9 cellular contexts compared by ENCODE assay signal in genomic region chr1:46549697-46550681, GRCh38. TPM values are rescaled to one million over a fixed set of nuclear protein-coding genes. Genes with fewer than 3 reads are reported as not detected.
DNase-seq lines count a peak whose midpoint lies in the region; ATAC-seq and TF ChIP-seq lines count a peak whose summit lies in the region.
"Had no signal": no experiment of that assay in that cellular context is flagged by ENCODE, and none has a peak within 500 bp of the region (broad histone marks: within the 10 kb centered on the region; RNA-seq: fewer than 3 reads in every experiment).

No MANE protein-coding gene starts in this region.

- BruUV-seq in Caco-2 (replicated peaks; lab: Mats Ljungman, UMichigan): no TSS peak

- no peaks in the 10 kb centered on the region for H3K4me1 ChIP-seq in Caco-2
- no peaks in the 10 kb centered on the region for H3K4me1 ChIP-seq in foreskin keratinocyte
- H3K4me1 ChIP-seq in esophagus muscularis mucosa: peaks cover 0 to 13% (median 10%) of the 10 kb centered on the region in 4 donors
- H3K4me1 ChIP-seq: HAP-1 had no signal

- H3K4me3 Mint-ChIP-seq in Caco-2 (ENCODE audit: unreplicated experiment): no peak overlapping the region
- no peak overlapping the region for H3K4me3 Mint-ChIP-seq in activated CD8-positive, alpha-beta T cell treated with anti-CD3 and anti-CD28 coated beads for 36 hours

- no peak for TF ChIP-seq EP300 in esophagus muscularis mucosa (IDR thresholded peaks at IDR 0.05)

- TF ChIP-seq POLR2A in esophagus muscularis mucosa (IDR thresholded peaks at IDR 0.05; ENCODE audit: low read depth): no peak

- peak; percentile 85 for ATAC-seq in activated CD8-positive, alpha-beta T cell treated with anti-CD3 and anti-CD28 coated beads for 36 hours
- peak; percentile 88 for ATAC-seq in foreskin keratinocyte
- peak; percentile 78 for ATAC-seq in stimulated activated naive CD8-positive, alpha-beta T cell treated with anti-CD3 and anti-CD28 coated beads, Interleukin-15, Interleukin-2, amounts not matched to agents 100 U/mL and 50 U/mL, for 24 hours
- ATAC-seq in GM18502 (IDR thresholded peaks at IDR 0.05; ENCODE audit: poor library complexity, unreplicated experiment): no peak

- 50% methylated on average over 16 of the region's 20 CpGs for WGBS in esophagus muscularis mucosa

- peaks cover 3% of the 10 kb centered on the region for H3K27me3 Mint-ChIP-seq in Caco-2 (ENCODE audit: insufficient read depth, unreplicated experiment)
- peaks cover 18% of the 10 kb centered on the region for H3K27me3 Mint-ChIP-seq in activated CD8-positive, alpha-beta T cell treated with anti-CD3 and anti-CD28 coated beads for 36 hours

- no peaks in the 10 kb centered on the region for H3K36me3 Mint-ChIP-seq in Caco-2 (ENCODE audit: insufficient read depth, unreplicated experiment)
- H3K36me3 Mint-ChIP-seq in activated CD8-positive, alpha-beta T cell treated with anti-CD3 and anti-CD28 coated beads for 36 hours (ENCODE audit: low read depth): no peaks in the 10 kb centered on the region

- TF ChIP-seq CTCF in Caco-2 (IDR thresholded peaks at IDR 0.05; ENCODE audit: insufficient read depth in 1 of 2, low read depth in 1 of 2, low read length in 1 of 2, severe bottlenecking in 1 of 2, unreplicated experiment in 1 of 2): no peak
- TF ChIP-seq CTCF in activated CD8-positive, alpha-beta T cell treated with anti-CD3 and anti-CD28 coated beads for 36 hours (IDR thresholded peaks at IDR 0.05): no peak
- TF ChIP-seq CTCF in foreskin keratinocyte (conservative IDR thresholded peaks at IDR 0.05): no peak
- TF ChIP-seq CTCF in esophagus muscularis mucosa (IDR thresholded peaks at IDR 0.05): no peak

- CTCF ChIA-PET in Caco-2 (lab: Charles Lee): interaction anchor here (0.6 kb wide), 1 partner anchor 143 kb away, joined by 3 read pairs; no protein-coding TSS in a partner anchor
- CTCF ChIA-PET in activated CD8-positive, alpha-beta T cell treated with anti-CD3 and anti-CD28 coated beads for 36 hours (lab: Charles Lee): interaction anchor here (0.7 to 2.6 kb wide), 6 partner anchors 9 to 108 kb away, joined by 3 to 10 read pairs (median 6); no protein-coding TSS in a partner anchor

- H3K9me3 ChIP-seq in Caco-2 (no peaks in the 10 kb centered on the region), esophagus muscularis mucosa (no peaks in the 10 kb centered on the region)
- H3K9me3 ChIP-seq: HAP-1 had no signal

- no peaks in the 10 kb centered on the region for H3K36me3 ChIP-seq in Caco-2 (ENCODE audit: control insufficient read depth, insufficient read depth, low read length)
- H3K36me3 ChIP-seq in esophagus muscularis mucosa: no peaks in the 10 kb centered on the region
- H3K36me3 ChIP-seq: HAP-1 had no signal

- H3K27ac ChIP-seq in foreskin keratinocyte: no peak overlapping the region
- H3K27ac ChIP-seq in esophagus muscularis mucosa (replicated peaks in 1 of 4): no peak overlapping the region

- H3K9me3 Mint-ChIP-seq in Caco-2 (ENCODE audit: unreplicated experiment): no peaks in the 10 kb centered on the region
- H3K9me3 Mint-ChIP-seq in activated CD8-positive, alpha-beta T cell treated with anti-CD3 and anti-CD28 coated beads for 36 hours: no peaks in the 10 kb centered on the region

- DNase-seq in Caco-2 (peak in 1 of 2 experiments; percentile 24), KBM-7 (peak; percentile 32), foreskin keratinocyte (peak in 1 of 2 donors; percentile 55), esophagus muscularis mucosa (ENCODE audit: extremely low spot score) (no peak)
- peak; percentile 65 for DNase-seq in activated CD8-positive, alpha-beta T cell treated with anti-CD3 and anti-CD28 coated beads for 36 hours
- DNase-seq in stimulated activated naive CD8-positive, alpha-beta T cell treated with anti-CD3 and anti-CD28 coated beads, Interleukin-15, Interleukin-2, amounts not matched to agents 100 U/mL and 50 U/mL, for 24 hours: peak; percentile 27
- no peak for DNase-seq in stimulated activated CD4-positive, alpha-beta T cell treated with anti-CD3 and anti-CD28 coated beads, Interleukin-4, amount 100 ng/mL, for 24 hours

- intact Hi-C loops in Caco-2 (cut with micrococcal nuclease; ENCODE audit: unreplicated experiment): no loop called here
- intact Hi-C loops in activated CD8-positive, alpha-beta T cell treated with anti-CD3 and anti-CD28 coated beads for 36 hours (cut with micrococcal nuclease): no loop called here
- intact Hi-C loops in esophagus muscularis mucosa (cut with DNase I): no loop called here

- H3K27me3 ChIP-seq in Caco-2 (replicated peaks; ENCODE audit: control insufficient read depth, insufficient read depth, low read length): no peaks in the 10 kb centered on the region
- H3K27me3 ChIP-seq in foreskin keratinocyte: peaks cover 43% of the 10 kb centered on the region
- H3K27me3 ChIP-seq in esophagus muscularis mucosa: peaks cover 0 to 28% (median 2%) of the 10 kb centered on the region in 4 donors

- in situ Hi-C loops in KBM-7 (cut with MboI; ENCODE audit: low pct_unique_long_range_greater_than_20kb, low sequenced_read_pairs): loop anchor here (25.0 kb wide), 1 partner anchor 162 kb away; the partner anchor contains the start of gene EFCAB14

- H3K4me1 Mint-ChIP-seq in Caco-2 (ENCODE audit: low read depth, unreplicated experiment): no peaks in the 10 kb centered on the region
- H3K4me1 Mint-ChIP-seq in activated CD8-positive, alpha-beta T cell treated with anti-CD3 and anti-CD28 coated beads for 36 hours (ENCODE audit: low read depth): peaks cover 11% of the 10 kb centered on the region

- H3K4me3 ChIP-seq in Caco-2 (ENCODE audit: low read depth, low read length) (no peak overlapping the region), esophagus muscularis mucosa (no peak overlapping the region)
- H3K4me3 ChIP-seq: HAP-1 had no signal

- peak overlapping the region; percentile 30 for H3K27ac Mint-ChIP-seq in Caco-2 (ENCODE audit: unreplicated experiment)
- no peak overlapping the region for H3K27ac Mint-ChIP-seq in activated CD8-positive, alpha-beta T cell treated with anti-CD3 and anti-CD28 coated beads for 36 hours

- POLR2A ChIA-PET in Caco-2 (lab: Charles Lee): no interaction called here
- POLR2A ChIA-PET in activated CD8-positive, alpha-beta T cell treated with anti-CD3 and anti-CD28 coated beads for 36 hours (lab: Charles Lee): no interaction called here

RNA-seq across cellular contexts. Expression of gene KNCN, which starts 1.5 kb away (rescaled TPM):
- total RNA-seq in Caco-2 (2022) (not detected in 2 replicates), foreskin keratinocyte (not detected in 2 replicates), esophagus muscularis mucosa (not detected)
- not detected for total RNA-seq in activated CD8-positive, alpha-beta T cell treated with anti-CD3 and anti-CD28 coated beads for 36 hours
- polyA plus RNA-seq in foreskin keratinocyte: not detected in 2 replicates

RNA-seq across cellular contexts. Expression of gene MKNK1, which starts 54.1 kb away (rescaled TPM):
- total RNA-seq in Caco-2 (2022): 22.7 and 30.5 TPM in 2 replicates
- total RNA-seq in activated CD8-positive, alpha-beta T cell treated with anti-CD3 and anti-CD28 coated beads for 36 hours: 10 to 100 TPM; 31.1 to 35.5 TPM
- 21.5 and 29.8 TPM in 2 replicates for total RNA-seq in foreskin keratinocyte
- polyA plus RNA-seq in foreskin keratinocyte: 18.9 and 22.5 TPM in 2 replicates
- total RNA-seq in esophagus muscularis mucosa: 10 to 100 TPM; 27.7 to 37.0 (median 29.3) TPM

Comparison
In these comparisons a context has a peak if more than half of its experiments do, and no peak if none do; other contexts are left out.
1. DNase-seq: peak in KBM-7 (single experiment), activated CD8-positive, alpha-beta T cell treated with anti-CD3 and anti-CD28 coated beads for 36 hours (single experiment) and stimulated activated naive CD8-positive, alpha-beta T cell treated with anti-CD3 and anti-CD28 coated beads, Interleukin-15, Interleukin-2, amounts not matched to agents 100 U/mL and 50 U/mL, for 24 hours (single experiment); none in esophagus muscularis mucosa (single experiment) and stimulated activated CD4-positive, alpha-beta T cell treated with anti-CD3 and anti-CD28 coated beads, Interleukin-4, amount 100 ng/mL, for 24 hours (single experiment).